8 cellular contexts compared by ENCODE assay signal in genomic region chr6:156777866-156778614, GRCh38. TPM values are rescaled to one million over a fixed set of nuclear protein-coding genes. Genes with fewer than 3 reads are reported as not detected.
DNase-seq lines count a peak whose midpoint lies in the region; ATAC-seq and TF ChIP-seq lines count a peak whose summit lies in the region.

No MANE protein-coding gene starts in this region.

- no peaks in the 10 kb centered on the region for H3K9me3 Mint-ChIP-seq in osteocyte (ENCODE audit: unreplicated experiment)

- peaks cover 0 to 31% (median 2%) of the 10 kb centered on the region in 4 donors for H3K4me1 ChIP-seq in Peyer's patch
- peaks cover 8 to 44% (median 37%) of the 10 kb centered on the region in 4 donors for H3K4me1 ChIP-seq in transverse colon

- H3K27ac Mint-ChIP-seq in osteocyte (ENCODE audit: unreplicated experiment) = peak overlapping the region; percentile 91

- H3K27ac ChIP-seq in Peyer's patch (peak overlapping the region; percentile 90 to 99 (median 98)), transverse colon (peak overlapping the region; percentile 98 to 100 (median 99))

- H3K4me3 Mint-ChIP-seq in osteocyte (ENCODE audit: unreplicated experiment) = peak overlapping the region; percentile 85

- ATAC-seq in HG03064 (IDR thresholded peaks at IDR 0.05; ENCODE audit: low read depth, unreplicated experiment) = peak; percentile 2

- no peaks in the 10 kb centered on the region for H3K9me3 ChIP-seq in Peyer's patch
- no peaks in the 10 kb centered on the region for H3K9me3 ChIP-seq in transverse colon

- DNase-seq in NCI-H345 (lab: John Stamatoyannopoulos, UW) (peak; percentile 61), NCI-H345 treated with DMSO at 0.1 percent for 48 hours (lab: John Stamatoyannopoulos, UW; ENCODE audit: unreplicated experiment) (no peak), Peyer's patch (peak; percentile 59 to 77 (median 77)), activated gamma-delta T cell treated with Interleukin-2 at 50 U/mL for 16 hours (peak; percentile 54), glomerular visceral epithelial cell (ENCODE audit: extremely low spot score) (peak; percentile 70), osteocyte (ENCODE audit: extremely low spot score, unreplicated experiment) (peak; percentile 88), transverse colon (peak; percentile 47)

- no peaks in the 10 kb centered on the region for H3K36me3 Mint-ChIP-seq in osteocyte (ENCODE audit: unreplicated experiment)

- H3K36me3 ChIP-seq in Peyer's patch (no peaks in the 10 kb centered on the region), transverse colon (no peaks in the 10 kb centered on the region)

- in situ Hi-C loops in transverse colon (cut with MboI; ENCODE audit: low pct_ligation_motif_present in 1 of 4, low pct_unique_long_range_greater_than_20kb in 1 of 4, low sequenced_read_pairs in 3 of 4) = no loop called here

- peak in 1 of 2 donors; percentile 22 for TF ChIP-seq POLR2A in Peyer's patch (IDR thresholded peaks at IDR 0.05)
- TF ChIP-seq POLR2A in transverse colon (IDR thresholded peaks at IDR 0.05) = peak; percentile 27

- peaks cover 60% of the 10 kb centered on the region for H3K4me1 Mint-ChIP-seq in osteocyte (ENCODE audit: unreplicated experiment)

- TF ChIP-seq EP300 in transverse colon (IDR thresholded peaks at IDR 0.05; ENCODE audit: low read depth) = no peak

- H3K4me3 ChIP-seq in Peyer's patch = peak overlapping the region; percentile 79 to 94 (median 89)
- H3K4me3 ChIP-seq in transverse colon = peak overlapping the region; percentile 88 to 99 (median 96)

- no peaks in the 10 kb centered on the region for H3K27me3 ChIP-seq in Peyer's patch
- H3K27me3 ChIP-seq in transverse colon = no peaks in the 10 kb centered on the region

- 0% methylated on average over 20 of the region's 85 CpGs; no CpG with 5 or more reads in 1 of the 2 donors for WGBS in transverse colon (ENCODE audit: low coverage in 1 of 2), 2 donors

- H3K27me3 Mint-ChIP-seq in osteocyte (ENCODE audit: unreplicated experiment) = no peaks in the 10 kb centered on the region

- TF ChIP-seq CTCF in Peyer's patch (IDR thresholded peaks at IDR 0.05) (no peak), osteocyte (IDR thresholded peaks at IDR 0.05) (no peak), transverse colon (IDR thresholded peaks at IDR 0.05) (no peak)

- intact Hi-C loops in transverse colon (cut with DNase I; ENCODE audit: low total_unique reads) = loop anchor here (1.0 to 5.0 kb wide), 2 partner anchors 91 to 244 kb away; no protein-coding TSS in a partner anchor

RNA-seq across cellular contexts. Expression of gene ARID1B, which starts 0.9 kb away (rescaled TPM):
- total RNA-seq in Peyer's patch = 100 to 1,000 TPM; 117 to 174 (median 149) TPM
- 78.1 and 82.7 TPM in 2 replicates for total RNA-seq in osteocyte
- 100 to 1,000 TPM in 2 of 4 donors, 10 to 100 TPM in 2; 87.1 to 194 (median 115) TPM for total RNA-seq in transverse colon
